9 cellular contexts compared by ENCODE assay signal in genomic region chr6:166307981-166308768, GRCh38. TPM values are rescaled to one million over a fixed set of nuclear protein-coding genes. Genes with fewer than 3 reads are reported as not detected.
DNase-seq lines count a peak whose midpoint lies in the region; ATAC-seq and TF ChIP-seq lines count a peak whose summit lies in the region.
"Had no signal": no experiment of that assay in that cellular context is flagged by ENCODE, and none has a peak within 500 bp of the region (broad histone marks: within the 10 kb centered on the region; RNA-seq: fewer than 3 reads in every experiment).

A gene with protein sequence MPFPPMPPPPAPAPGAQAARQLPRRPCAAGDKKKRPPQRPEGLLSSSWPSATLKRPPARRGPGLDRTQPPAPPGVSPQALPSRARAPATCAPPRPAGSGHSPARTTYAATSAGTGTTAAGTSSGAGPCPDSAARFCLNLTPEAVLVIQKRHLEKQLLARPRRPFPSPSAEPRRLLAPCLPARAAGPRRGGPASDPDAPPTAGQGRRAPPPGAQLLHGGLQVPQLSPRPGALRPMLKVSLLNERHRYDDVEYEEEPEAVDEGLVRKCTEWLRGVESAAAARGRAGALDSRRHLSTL (minus strand): TSS chr6:166308392. CDS start chr6:166308142, 250 bp downstream.

- H3K27me3 ChIP-seq in BE2C (peaks cover 10% of the 10 kb centered on the region; the same call in 1 of the 2 replicates), skeletal muscle satellite cell (ENCODE audit: control insufficient read depth, insufficient read depth, low read length) (peaks cover 48% of the 10 kb centered on the region)

- TF ChIP-seq CTCF in BE2C (IDR thresholded peaks at IDR 0.05; ENCODE audit: low read depth, low read length): no peak

- TF ChIP-seq POLR2A in erythroblast (IDR thresholded peaks at IDR 0.05; ENCODE audit: low read length): no peak

- H3K9me3 ChIP-seq in BE2C: no peaks in the 10 kb centered on the region
- no peaks in the 10 kb centered on the region for H3K9me3 ChIP-seq in skeletal muscle satellite cell (replicated peaks; ENCODE audit: low read length)

- peak within 1 kb of the TSS; percentile 87 for H3K4me2 ChIP-seq in skeletal muscle satellite cell (ENCODE audit: low read length)

- no peak within 1 kb of the TSS for H3K9ac ChIP-seq in skeletal muscle satellite cell (ENCODE audit: low read depth, low read length)

- H3K4me3 Mint-ChIP-seq in activated T-helper 17 cell treated with anti-CD3 and anti-CD28 coated beads, Interleukin-2, amount 50 U/mL, for 72 hours: peak within 1 kb of the TSS; percentile 39

- no peaks in the 10 kb centered on the region for H3K36me3 Mint-ChIP-seq in activated T-helper 17 cell treated with anti-CD3 and anti-CD28 coated beads, Interleukin-2, amount 50 U/mL, for 72 hours (ENCODE audit: low read depth)

- DNase-seq in BE2C: peak; percentile 44
- DNase-seq in erythroblast (lab: John Stamatoyannopoulos, UW): no peak
- DNase-seq in NCI-H2081 treated with DMSO at 0.1 percent for 48 hours (lab: John Stamatoyannopoulos, UW): no peak

- no peak within 1 kb of the TSS for H3K27ac Mint-ChIP-seq in activated T-helper 17 cell treated with anti-CD3 and anti-CD28 coated beads, Interleukin-2, amount 50 U/mL, for 72 hours

- H3K4me1 ChIP-seq in BE2C (no peaks in the 10 kb centered on the region), skeletal muscle satellite cell (ENCODE audit: control insufficient read depth, insufficient read depth, low read length) (peaks cover 6% of the 10 kb centered on the region)

- H3K36me3 ChIP-seq in BE2C: no peaks in the 10 kb centered on the region
- H3K36me3 ChIP-seq in skeletal muscle satellite cell (ENCODE audit: insufficient read depth, low read length): no peaks in the 10 kb centered on the region

- H3K27me3 Mint-ChIP-seq in activated T-helper 17 cell treated with anti-CD3 and anti-CD28 coated beads, Interleukin-2, amount 50 U/mL, for 72 hours: peaks cover 32% of the 10 kb centered on the region

- H3K9me3 Mint-ChIP-seq in activated T-helper 17 cell treated with anti-CD3 and anti-CD28 coated beads, Interleukin-2, amount 50 U/mL, for 72 hours: no peaks in the 10 kb centered on the region

- ATAC-seq in GM18907 (IDR thresholded peaks at IDR 0.05; ENCODE audit: unreplicated experiment) (peak; percentile 70), HG03342 (IDR thresholded peaks at IDR 0.05; ENCODE audit: unreplicated experiment) (peak; percentile 30)
- ATAC-seq in activated T-helper 17 cell treated with anti-CD3 and anti-CD28 coated beads, Interleukin-2, amount 50 U/mL, for 72 hours (replicated peaks): peak; percentile 29

- H3K4me3 ChIP-seq in BE2C (ENCODE audit: low read depth, low read length) (peak within 1 kb of the TSS; percentile 62), iPS-11a (ENCODE audit: low read depth, low read length) (peak within 1 kb of the TSS; percentile 28), skeletal muscle satellite cell (ENCODE audit: low read length) (peak within 1 kb of the TSS; percentile 64)

- H3K4me1 Mint-ChIP-seq in activated T-helper 17 cell treated with anti-CD3 and anti-CD28 coated beads, Interleukin-2, amount 50 U/mL, for 72 hours: no peaks in the 10 kb centered on the region

RNA-seq across cellular contexts. Expression of the gene that starts here (rescaled TPM):
- polyA plus RNA-seq in BE2C (2012; ENCODE audit: insufficient read depth, insufficient read length, low read depth): 0.65 TPM
- not detected for total RNA-seq in activated T-helper 17 cell treated with anti-CD3 and anti-CD28 coated beads, Interleukin-2, amount 50 U/mL, for 72 hours
- not detected in 2 replicates for total RNA-seq in skeletal muscle satellite cell (2012; rRNA removed)
- total RNA-seq: mononuclear cell had no signal

Comparison
In these comparisons a context has a peak if more than half of its experiments do, and no peak if none do; other contexts are left out.
1. Peak in ATAC-seq in activated T-helper 17 cell treated with anti-CD3 and anti-CD28 coated beads, Interleukin-2, amount 50 U/mL, for 72 hours; RNA of the gene not detected or under 1 TPM.